ENCODE assay signal across 16 cellular contexts in the genomic region with DNA sequence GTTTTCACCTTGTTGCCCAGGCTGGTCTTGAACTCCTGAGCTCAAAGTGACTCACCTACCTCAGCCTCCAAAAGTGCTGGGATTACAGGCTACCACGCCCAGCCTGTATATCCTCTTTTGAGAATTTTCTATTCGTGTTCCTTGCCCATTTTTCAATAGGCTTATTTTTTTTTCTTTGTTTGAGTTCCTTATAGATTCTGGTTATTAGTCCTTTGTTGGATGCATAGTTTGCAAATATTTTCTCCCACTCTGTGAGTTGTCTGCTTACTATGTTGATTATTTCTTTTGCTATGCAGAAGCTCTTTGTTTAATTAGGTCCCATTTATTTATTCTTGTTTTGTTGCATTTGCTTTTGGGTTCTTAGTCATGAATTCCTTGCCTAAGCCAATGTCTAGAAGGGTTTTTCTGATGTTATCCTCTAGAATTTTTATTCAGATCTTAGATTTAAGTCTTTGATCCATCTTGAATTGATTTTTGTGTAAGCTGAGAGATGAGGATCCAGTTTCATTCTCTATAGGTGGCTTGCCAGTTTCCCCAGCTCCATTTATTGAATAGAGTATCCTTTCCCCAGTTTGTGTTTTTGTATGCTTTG. TPM values are rescaled to one million over a fixed set of nuclear protein-coding genes. Genes with fewer than 3 reads are reported as not detected.
DNase-seq lines count a peak whose midpoint lies in the region; ATAC-seq, FAIRE-seq and TF ChIP-seq lines count a peak whose summit lies in the region.
"Had no signal": no experiment of that assay in that cellular context is flagged by ENCODE, and none has a peak within 500 bp of the region (broad histone marks: within the 10 kb centered on the region; RNA-seq: fewer than 3 reads in every experiment).

No MANE protein-coding gene starts in this region.

- H3K36me3 ChIP-seq in IMR-90 (ENCODE audit: control insufficient read depth, insufficient read depth, low read length), result no peaks in the 10 kb centered on the region
- H3K36me3 ChIP-seq in osteoblast (ENCODE audit: insufficient read depth, low read length), result no peaks in the 10 kb centered on the region
- no peaks in the 10 kb centered on the region for H3K36me3 ChIP-seq in lower lobe of right lung

- H3K56ac ChIP-seq in IMR-90 (ENCODE audit: extremely low read depth, insufficient read depth, low read length), result no peak overlapping the region

- H3K4me2 ChIP-seq in IMR-90 (ENCODE audit: low read depth, low read length) (peak overlapping the region; percentile 53; the same call in 1 of the 2 replicates), osteoblast (ENCODE audit: insufficient read depth, low read length) (no peak overlapping the region)

- no peak for TF ChIP-seq POLR2A in IMR-90 (IDR thresholded peaks at IDR 0.05; ENCODE audit: low read depth, low read length)
- TF ChIP-seq POLR2A in H54 (IDR thresholded peaks at IDR 0.05; ENCODE audit: low read depth, low read length), result no peak

- H3K36me3 Mint-ChIP-seq in Calu3 (ENCODE audit: insufficient read depth, unreplicated experiment) (peaks cover 19% of the 10 kb centered on the region), chondrocyte (ENCODE audit: low read depth) (peaks cover 11% of the 10 kb centered on the region)

- POLR2A ChIA-PET in IMR-90 (lab: Charles Lee; ENCODE audit: unreplicated experiment), result no interaction called here

- peak overlapping the region; percentile 70; the same call in 1 of the 2 replicates for H3K18ac ChIP-seq in IMR-90 (ENCODE audit: low read depth, low read length)

- H3K4me3 Mint-ChIP-seq in Calu3 (ENCODE audit: low read depth, unreplicated experiment), result no peak overlapping the region
- no peak overlapping the region for H3K4me3 Mint-ChIP-seq in chondrocyte (ENCODE audit: unreplicated experiment)
- H3K4me3 Mint-ChIP-seq: H9 had no signal

- peaks cover 3% of the 10 kb centered on the region; the same call in 1 of the 2 replicates for H3K9me1 ChIP-seq in IMR-90 (ENCODE audit: insufficient read depth, low read length)

- peak overlapping the region; percentile 77; the same call in 1 of the 2 replicates for H4K5ac ChIP-seq in IMR-90 (ENCODE audit: low read depth, low read length)

- H3K4ac ChIP-seq in IMR-90 (ENCODE audit: low read depth, low read length), result peak overlapping the region; percentile 28; the same call in 1 of the 2 replicates

- dilution Hi-C loops in IMR-90 (cut with HindIII; ENCODE audit: low sequenced_read_pairs, unreplicated experiment), result no loop called here

- H3K4me1 Mint-ChIP-seq in Calu3 (ENCODE audit: low read depth, unreplicated experiment) (peaks cover 45% of the 10 kb centered on the region), chondrocyte (ENCODE audit: low read depth) (peaks cover 27% of the 10 kb centered on the region)

- H2BK15ac ChIP-seq in IMR-90 (ENCODE audit: low read depth, low read length), result peak overlapping the region; percentile 70; the same call in 1 of the 3 replicates

- in situ Hi-C loops in IMR-90 (cut with MboI; ENCODE audit: low sequenced_read_pairs), result no loop called here

- H3K4me1 ChIP-seq in IMR-90 (ENCODE audit: control insufficient read depth, insufficient read depth, low read length) (peaks cover 2% of the 10 kb centered on the region; the same call in 1 of the 2 replicates), osteoblast (ENCODE audit: insufficient read depth, low read length) (peaks cover 4% of the 10 kb centered on the region), lower lobe of right lung (peaks cover 5% of the 10 kb centered on the region)

- no peaks in the 10 kb centered on the region for H3K27me3 Mint-ChIP-seq in Calu3 (ENCODE audit: unreplicated experiment)
- no peaks in the 10 kb centered on the region for H3K27me3 Mint-ChIP-seq in chondrocyte (ENCODE audit: low read depth)

- DNase-seq in Calu3 (no peak), IMR-90 (no peak), chondrocyte (ENCODE audit: low spot score) (no peak), osteoblast (ENCODE audit: insufficient read length, low spot score, missing footprints) (no peak), H54 (ENCODE audit: insufficient read length, low spot score) (no peak), lower lobe of right lung (no peak)
- DNase-seq: C1 segment of cervical spinal cord, DMS 273 treated with DMSO at 0.1 percent for 48 hours, H9, NCI-H1092, NCI-H524, SHP77 treated with DMSO at 0.1 percent for 48 hours had no signal

- H3K27me3 ChIP-seq in IMR-90 (ENCODE audit: control insufficient read depth, insufficient read depth, low read length) (no peaks in the 10 kb centered on the region), osteoblast (ENCODE audit: insufficient read depth, low read length) (no peaks in the 10 kb centered on the region), lower lobe of right lung (ENCODE audit: low read depth) (no peaks in the 10 kb centered on the region)

- H3K79me2 ChIP-seq in osteoblast (ENCODE audit: insufficient read depth, low read length), result no peaks in the 10 kb centered on the region

- H3K27ac ChIP-seq in IMR-90 (ENCODE audit: insufficient read depth, low read length), result no peak overlapping the region
- H3K27ac ChIP-seq in osteoblast (ENCODE audit: low read depth, low read length), result peak overlapping the region; percentile 35
- no peak overlapping the region for H3K27ac ChIP-seq in lower lobe of right lung
- H3K27ac ChIP-seq: HL-60 had no signal

- WGBS in IMR-90 (ENCODE audit: extremely low coverage in 2 of 2, insufficient read length in 1 of 2), 2 experiments, result no CpG with 5 or more reads among the region's 2 CpGs

- no peak for FAIRE-seq in H54 (lab: Jason Lieb, UNC)
- FAIRE-seq: A204.1, K562 had no signal

- peak overlapping the region; percentile 27; the same call in 1 of the 2 replicates for H3K14ac ChIP-seq in IMR-90 (replicated peaks; ENCODE audit: low read depth, low read length)

- peak overlapping the region; percentile 55 for H2BK5ac ChIP-seq in IMR-90 (ENCODE audit: low read depth, low read length, poor library complexity, severe bottlenecking)

- H2AFZ ChIP-seq in IMR-90 (replicated peaks; ENCODE audit: low read length, poor library complexity) (no peak overlapping the region), osteoblast (ENCODE audit: low read length) (no peak overlapping the region)

- no peaks in the 10 kb centered on the region for H4K20me1 ChIP-seq in IMR-90 (ENCODE audit: insufficient read depth, low read length)
- no peaks in the 10 kb centered on the region for H4K20me1 ChIP-seq in osteoblast (ENCODE audit: insufficient read depth, low read length)

- peak overlapping the region; percentile 43; the same call in 1 of the 2 replicates for H2BK20ac ChIP-seq in IMR-90 (ENCODE audit: low read depth, low read length)

- H4K91ac ChIP-seq in IMR-90 (ENCODE audit: insufficient read depth, low read depth, low read length), result peak overlapping the region; percentile 14; the same call in 1 of the 2 replicates

- H3K4me3 ChIP-seq in IMR-90 (ENCODE audit: insufficient read depth, low read depth, low read length) (no peak overlapping the region), osteoblast (ENCODE audit: insufficient read depth, low read length) (no peak overlapping the region), lower lobe of right lung (no peak overlapping the region)
- H3K4me3 ChIP-seq: K562 had no signal

- peak overlapping the region; percentile 42 for H2BK120ac ChIP-seq in IMR-90 (ENCODE audit: low read depth, low read length)

- CTCF ChIA-PET in Calu3 (lab: Charles Lee) (interaction anchor here (0.6 to 1.2 kb wide), 2 partner anchors 66 to 1546 kb away, joined by 7 to 8 read pairs; partner anchors contain the start of gene EIF4G2), IMR-90 (lab: Yijun Ruan, JAX) (interaction anchor here (1.6 kb wide), 1 partner anchor 31 kb away, joined by 3 read pairs; no protein-coding TSS in a partner anchor)

- H3K9me3 ChIP-seq in IMR-90 (ENCODE audit: control insufficient read depth, insufficient read depth, low read length), result peaks cover 7% of the 10 kb centered on the region
- H3K9me3 ChIP-seq in osteoblast (ENCODE audit: low read depth, low read length), result no peaks in the 10 kb centered on the region
- peaks cover 9% of the 10 kb centered on the region for H3K9me3 ChIP-seq in lower lobe of right lung

- no TSS peak for BruUV-seq in Calu3 (replicated peaks; lab: Mats Ljungman, UMichigan)
- no TSS peak for BruUV-seq in IMR-90 (replicated peaks; lab: Mats Ljungman, UMichigan)

- no peak overlapping the region for H3K9ac ChIP-seq in IMR-90 (ENCODE audit: low read depth, low read length)

- TF ChIP-seq RAD21 in IMR-90 (IDR thresholded peaks at IDR 0.05; ENCODE audit: low read length), result no peak

- H3K9me3 Mint-ChIP-seq in Calu3 (ENCODE audit: low read depth, unreplicated experiment) (peaks cover 6% of the 10 kb centered on the region), chondrocyte (ENCODE audit: low read depth) (peaks cover 15% of the 10 kb centered on the region)

- H3K27ac Mint-ChIP-seq in Calu3 (ENCODE audit: unreplicated experiment) (peak overlapping the region; percentile 51), chondrocyte (ENCODE audit: unreplicated experiment) (peak overlapping the region; percentile 58)

- intact Hi-C loops in Calu3 (cut with micrococcal nuclease; ENCODE audit: unreplicated experiment) (no loop called here), IMR-90 (cut with micrococcal nuclease) (no loop called here), lower lobe of right lung (cut with DNase I) (no loop called here)

- peak; percentile 35 for ATAC-seq in IMR-90 (ENCODE audit: low read depth)
- ATAC-seq in lower lobe of right lung, result no peak
- no peak for ATAC-seq in GM18870 (IDR thresholded peaks at IDR 0.05; ENCODE audit: unreplicated experiment)
- ATAC-seq: K562 had no signal

- peak overlapping the region in 1 of 2 experiments; percentile 37; a peak in 2 of 4 replicates for H4K8ac ChIP-seq in IMR-90 (ENCODE audit: low read depth in 2 of 2, low read length in 2 of 2)

- H3K23ac ChIP-seq in IMR-90 (ENCODE audit: low read depth, low read length), result no peak overlapping the region; the same call in 1 of the 2 replicates

- H2AK5ac ChIP-seq in IMR-90 (ENCODE audit: low read depth, low read length), result no peak overlapping the region; the same call in 1 of the 2 replicates

- peaks cover 4 to 6% of the 10 kb centered on the region in 2 experiments; a peak in 3 of 4 replicates for H3K79me1 ChIP-seq in IMR-90 (ENCODE audit: low read depth in 1 of 2, low read length in 2 of 2)

- no peak overlapping the region for H2AK9ac ChIP-seq in IMR-90 (replicated peaks; ENCODE audit: low read depth, low read length, poor library complexity)

- TF ChIP-seq CTCF in Calu3 (IDR thresholded peaks at IDR 0.05; ENCODE audit: unreplicated experiment) (no peak), IMR-90 (conservative IDR thresholded peaks at IDR 0.05; ENCODE audit: low read depth, low read length) (no peak), chondrocyte (IDR thresholded peaks at IDR 0.05) (no peak), osteoblast (IDR thresholded peaks at IDR 0.05; ENCODE audit: extremely low read depth, low read depth, low read length) (no peak), lower lobe of right lung (IDR thresholded peaks at IDR 0.05) (no peak)

TF ChIP-seq in IMR-90, 13 proteins besides CTCF, POLR2A, EP300 and RAD21 (continues in another document):
- TF ChIP-seq FOS (IDR thresholded peaks at IDR 0.05; ENCODE audit: low read depth, low read length), result no peak

RNA-seq across cellular contexts. Expression of gene ZBED5, which starts 17.7 kb away (rescaled TPM):
- 49.8 and 51.4 TPM in 2 replicates for total RNA-seq in Calu3 (2022)
- 30.8 and 35.6 TPM in 2 replicates for total RNA-seq in IMR-90 (2012; rRNA removed)
- polyA plus RNA-seq in IMR-90 (2012; rRNA removed), result 26.1 and 28.2 TPM in 2 replicates
- polyA plus RNA-seq in IMR-90 (2012; cell fraction: cytosol; rRNA removed), result 2.9 and 6.5 TPM in 2 replicates
- 9.6 and 84.5 TPM in 2 replicates for polyA plus RNA-seq in IMR-90 (2012; cell fraction: nucleus; rRNA removed; ENCODE audit: low replicate concordance)
- 30.1 to 45.4 TPM (median 33.5 TPM) in 3 replicates for total RNA-seq in chondrocyte
- total RNA-seq in osteoblast, result 29.7 and 32.7 TPM in 2 replicates
- total RNA-seq in lower lobe of right lung, result 45.5 TPM
